Comparison of ENCODE assay signal across 2 cellular contexts in the genomic region with DNA sequence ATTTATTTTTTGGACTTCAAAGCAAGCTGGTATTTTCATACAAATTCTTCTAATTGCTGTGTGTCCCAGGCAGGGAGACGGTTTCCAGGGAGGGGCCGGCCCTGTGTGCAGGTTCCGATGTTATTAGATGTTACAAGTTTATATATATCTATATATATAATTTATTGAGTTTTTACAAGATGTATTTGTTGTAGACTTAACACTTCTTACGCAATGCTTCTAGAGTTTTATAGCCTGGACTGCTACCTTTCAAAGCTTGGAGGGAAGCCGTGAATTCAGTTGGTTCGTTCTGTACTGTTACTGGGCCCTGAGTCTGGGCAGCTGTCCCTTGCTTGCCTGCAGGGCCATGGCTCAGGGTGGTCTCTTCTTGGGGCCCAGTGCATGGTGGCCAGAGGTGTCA.
TF ChIP-seq lines count a peak whose summit lies in the region.

No MANE protein-coding gene starts in this region.

TF ChIP-seq in HCT116, 20 proteins besides CTCF, POLR2A, EP300 and RAD21:
- TF ChIP-seq TCF7L2 (IDR thresholded peaks at IDR 0.05; ENCODE audit: borderline replicate concordance, extremely low read depth, insufficient read depth, insufficient read length) = no peak
- TF ChIP-seq CBX3 (IDR thresholded peaks at IDR 0.05; ENCODE audit: low read depth) = no peak
- no peak for TF ChIP-seq POLR2AphosphoS5 (IDR thresholded peaks at IDR 0.05; ENCODE audit: low read depth, low read length)
- no peak for TF ChIP-seq ZFX (IDR thresholded peaks at IDR 0.05)
- no peak for TF ChIP-seq ZNF274 (IDR thresholded peaks at IDR 0.05; ENCODE audit: low read depth, low read length)
- TF ChIP-seq SRF (IDR thresholded peaks at IDR 0.05; ENCODE audit: low read depth) = no peak
- TF ChIP-seq, protein P1, sequence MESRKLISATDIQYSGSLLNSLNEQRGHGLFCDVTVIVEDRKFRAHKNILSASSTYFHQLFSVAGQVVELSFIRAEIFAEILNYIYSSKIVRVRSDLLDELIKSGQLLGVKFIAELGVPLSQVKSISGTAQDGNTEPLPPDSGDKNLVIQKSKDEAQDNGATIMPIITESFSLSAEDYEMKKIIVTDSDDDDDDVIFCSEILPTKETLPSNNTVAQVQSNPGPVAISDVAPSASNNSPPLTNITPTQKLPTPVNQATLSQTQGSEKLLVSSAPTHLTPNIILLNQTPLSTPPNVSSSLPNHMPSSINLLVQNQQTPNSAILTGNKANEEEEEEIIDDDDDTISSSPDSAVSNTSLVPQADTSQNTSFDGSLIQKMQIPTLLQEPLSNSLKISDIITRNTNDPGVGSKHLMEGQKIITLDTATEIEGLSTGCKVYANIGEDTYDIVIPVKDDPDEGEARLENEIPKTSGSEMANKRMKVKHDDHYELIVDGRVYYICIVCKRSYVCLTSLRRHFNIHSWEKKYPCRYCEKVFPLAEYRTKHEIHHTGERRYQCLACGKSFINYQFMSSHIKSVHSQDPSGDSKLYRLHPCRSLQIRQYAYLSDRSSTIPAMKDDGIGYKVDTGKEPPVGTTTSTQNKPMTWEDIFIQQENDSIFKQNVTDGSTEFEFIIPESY (IDR thresholded peaks at IDR 0.05; ENCODE audit: extremely low read depth, insufficient replicate concordance, low read length) = no peak
- no peak for TF ChIP-seq FOSL1 (IDR thresholded peaks at IDR 0.05; ENCODE audit: low read depth)
- no peak for TF ChIP-seq EZH2 (IDR thresholded peaks at IDR 0.05)
- no peak for TF ChIP-seq ELF1 (IDR thresholded peaks at IDR 0.05; ENCODE audit: borderline replicate concordance, low read depth)
- TF ChIP-seq, protein P2, sequence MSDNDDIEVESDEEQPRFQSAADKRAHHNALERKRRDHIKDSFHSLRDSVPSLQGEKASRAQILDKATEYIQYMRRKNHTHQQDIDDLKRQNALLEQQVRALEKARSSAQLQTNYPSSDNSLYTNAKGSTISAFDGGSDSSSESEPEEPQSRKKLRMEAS (IDR thresholded peaks at IDR 0.05) = no peak
- no peak for TF ChIP-seq SP1 (IDR thresholded peaks at IDR 0.05; ENCODE audit: low read depth)
- TF ChIP-seq, protein P3, sequence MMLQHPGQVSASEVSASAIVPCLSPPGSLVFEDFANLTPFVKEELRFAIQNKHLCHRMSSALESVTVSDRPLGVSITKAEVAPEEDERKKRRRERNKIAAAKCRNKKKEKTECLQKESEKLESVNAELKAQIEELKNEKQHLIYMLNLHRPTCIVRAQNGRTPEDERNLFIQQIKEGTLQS (IDR thresholded peaks at IDR 0.05) = no peak
- TF ChIP-seq SIN3A (IDR thresholded peaks at IDR 0.05; ENCODE audit: low read depth) = no peak
- no peak for TF ChIP-seq CEBPB (IDR thresholded peaks at IDR 0.05; ENCODE audit: low read depth)
- no peak for TF ChIP-seq YY1 (IDR thresholded peaks at IDR 0.05; ENCODE audit: extremely low read depth, insufficient replicate concordance, low read depth, low read length)
- TF ChIP-seq, protein P4, sequence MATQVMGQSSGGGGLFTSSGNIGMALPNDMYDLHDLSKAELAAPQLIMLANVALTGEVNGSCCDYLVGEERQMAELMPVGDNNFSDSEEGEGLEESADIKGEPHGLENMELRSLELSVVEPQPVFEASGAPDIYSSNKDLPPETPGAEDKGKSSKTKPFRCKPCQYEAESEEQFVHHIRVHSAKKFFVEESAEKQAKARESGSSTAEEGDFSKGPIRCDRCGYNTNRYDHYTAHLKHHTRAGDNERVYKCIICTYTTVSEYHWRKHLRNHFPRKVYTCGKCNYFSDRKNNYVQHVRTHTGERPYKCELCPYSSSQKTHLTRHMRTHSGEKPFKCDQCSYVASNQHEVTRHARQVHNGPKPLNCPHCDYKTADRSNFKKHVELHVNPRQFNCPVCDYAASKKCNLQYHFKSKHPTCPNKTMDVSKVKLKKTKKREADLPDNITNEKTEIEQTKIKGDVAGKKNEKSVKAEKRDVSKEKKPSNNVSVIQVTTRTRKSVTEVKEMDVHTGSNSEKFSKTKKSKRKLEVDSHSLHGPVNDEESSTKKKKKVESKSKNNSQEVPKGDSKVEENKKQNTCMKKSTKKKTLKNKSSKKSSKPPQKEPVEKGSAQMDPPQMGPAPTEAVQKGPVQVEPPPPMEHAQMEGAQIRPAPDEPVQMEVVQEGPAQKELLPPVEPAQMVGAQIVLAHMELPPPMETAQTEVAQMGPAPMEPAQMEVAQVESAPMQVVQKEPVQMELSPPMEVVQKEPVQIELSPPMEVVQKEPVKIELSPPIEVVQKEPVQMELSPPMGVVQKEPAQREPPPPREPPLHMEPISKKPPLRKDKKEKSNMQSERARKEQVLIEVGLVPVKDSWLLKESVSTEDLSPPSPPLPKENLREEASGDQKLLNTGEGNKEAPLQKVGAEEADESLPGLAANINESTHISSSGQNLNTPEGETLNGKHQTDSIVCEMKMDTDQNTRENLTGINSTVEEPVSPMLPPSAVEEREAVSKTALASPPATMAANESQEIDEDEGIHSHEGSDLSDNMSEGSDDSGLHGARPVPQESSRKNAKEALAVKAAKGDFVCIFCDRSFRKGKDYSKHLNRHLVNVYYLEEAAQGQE (IDR thresholded peaks at IDR 0.05; ENCODE audit: low read depth) = no peak
- TF ChIP-seq EGR1 (IDR thresholded peaks at IDR 0.05; ENCODE audit: low read depth) = no peak
- no peak for TF ChIP-seq JUND (IDR thresholded peaks at IDR 0.05)
- TF ChIP-seq EZH2phosphoT487 (IDR thresholded peaks at IDR 0.05; ENCODE audit: borderline replicate concordance) = no peak
TF ChIP-seq in HCT116: peak in this region for 0.

TF ChIP-seq in HepG2, 621 proteins besides CTCF, POLR2A, EP300 and RAD21:
- TF ChIP-seq, protein P5, sequence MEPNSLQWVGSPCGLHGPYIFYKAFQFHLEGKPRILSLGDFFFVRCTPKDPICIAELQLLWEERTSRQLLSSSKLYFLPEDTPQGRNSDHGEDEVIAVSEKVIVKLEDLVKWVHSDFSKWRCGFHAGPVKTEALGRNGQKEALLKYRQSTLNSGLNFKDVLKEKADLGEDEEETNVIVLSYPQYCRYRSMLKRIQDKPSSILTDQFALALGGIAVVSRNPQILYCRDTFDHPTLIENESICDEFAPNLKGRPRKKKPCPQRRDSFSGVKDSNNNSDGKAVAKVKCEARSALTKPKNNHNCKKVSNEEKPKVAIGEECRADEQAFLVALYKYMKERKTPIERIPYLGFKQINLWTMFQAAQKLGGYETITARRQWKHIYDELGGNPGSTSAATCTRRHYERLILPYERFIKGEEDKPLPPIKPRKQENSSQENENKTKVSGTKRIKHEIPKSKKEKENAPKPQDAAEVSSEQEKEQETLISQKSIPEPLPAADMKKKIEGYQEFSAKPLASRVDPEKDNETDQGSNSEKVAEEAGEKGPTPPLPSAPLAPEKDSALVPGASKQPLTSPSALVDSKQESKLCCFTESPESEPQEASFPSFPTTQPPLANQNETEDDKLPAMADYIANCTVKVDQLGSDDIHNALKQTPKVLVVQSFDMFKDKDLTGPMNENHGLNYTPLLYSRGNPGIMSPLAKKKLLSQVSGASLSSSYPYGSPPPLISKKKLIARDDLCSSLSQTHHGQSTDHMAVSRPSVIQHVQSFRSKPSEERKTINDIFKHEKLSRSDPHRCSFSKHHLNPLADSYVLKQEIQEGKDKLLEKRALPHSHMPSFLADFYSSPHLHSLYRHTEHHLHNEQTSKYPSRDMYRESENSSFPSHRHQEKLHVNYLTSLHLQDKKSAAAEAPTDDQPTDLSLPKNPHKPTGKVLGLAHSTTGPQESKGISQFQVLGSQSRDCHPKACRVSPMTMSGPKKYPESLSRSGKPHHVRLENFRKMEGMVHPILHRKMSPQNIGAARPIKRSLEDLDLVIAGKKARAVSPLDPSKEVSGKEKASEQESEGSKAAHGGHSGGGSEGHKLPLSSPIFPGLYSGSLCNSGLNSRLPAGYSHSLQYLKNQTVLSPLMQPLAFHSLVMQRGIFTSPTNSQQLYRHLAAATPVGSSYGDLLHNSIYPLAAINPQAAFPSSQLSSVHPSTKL (CRISPR knock-in tag; IDR thresholded peaks at IDR 0.05) = no peak
- TF ChIP-seq TEAD3 (CRISPR knock-in tag; optimal IDR thresholded peaks at IDR 0.05; ENCODE audit: borderline replicate concordance) (no peak), ZNF724P (CRISPR knock-in tag; IDR thresholded peaks at IDR 0.05; ENCODE audit: borderline replicate concordance) (no peak), ZBTB20 (CRISPR knock-in tag; IDR thresholded peaks at IDR 0.05; ENCODE audit: borderline replicate concordance, low read depth) (no peak), FOSL1 (CRISPR knock-in tag; IDR thresholded peaks at IDR 0.05; ENCODE audit: borderline replicate concordance) (no peak), SSRP1 (CRISPR knock-in tag; IDR thresholded peaks at IDR 0.05) (no peak), CEBPB (IDR thresholded peaks at IDR 0.05; ENCODE audit: borderline replicate concordance, low read depth, low read length) (peak; percentile 81), ZNF12 (CRISPR knock-in tag; IDR thresholded peaks at IDR 0.05) (no peak), SUZ12 (IDR thresholded peaks at IDR 0.05; ENCODE audit: low read depth, low read length) (no peak), ZFP90 (CRISPR knock-in tag; IDR thresholded peaks at IDR 0.05; ENCODE audit: borderline replicate concordance) (no peak), CEBPG (CRISPR knock-in tag; IDR thresholded peaks at IDR 0.05) (0 out of 2 replicates have a peak, but pooled peaks have one; percentile 16), ZFY (CRISPR knock-in tag; IDR thresholded peaks at IDR 0.05) (no peak), PRPF4 (IDR thresholded peaks at IDR 0.05; ENCODE audit: low read depth, low read length, poor library complexity, severe bottlenecking) (no peak)
- TF ChIP-seq, protein P6, sequence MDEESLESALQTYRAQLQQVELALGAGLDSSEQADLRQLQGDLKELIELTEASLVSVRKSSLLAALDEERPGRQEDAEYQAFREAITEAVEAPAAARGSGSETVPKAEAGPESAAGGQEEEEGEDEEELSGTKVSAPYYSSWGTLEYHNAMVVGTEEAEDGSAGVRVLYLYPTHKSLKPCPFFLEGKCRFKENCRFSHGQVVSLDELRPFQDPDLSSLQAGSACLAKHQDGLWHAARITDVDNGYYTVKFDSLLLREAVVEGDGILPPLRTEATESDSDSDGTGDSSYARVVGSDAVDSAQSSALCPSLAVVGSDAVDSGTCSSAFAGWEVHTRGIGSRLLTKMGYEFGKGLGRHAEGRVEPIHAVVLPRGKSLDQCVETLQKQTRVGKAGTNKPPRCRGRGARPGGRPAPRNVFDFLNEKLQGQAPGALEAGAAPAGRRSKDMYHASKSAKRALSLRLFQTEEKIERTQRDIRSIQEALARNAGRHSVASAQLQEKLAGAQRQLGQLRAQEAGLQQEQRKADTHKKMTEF (CRISPR knock-in tag; IDR thresholded peaks at IDR 0.05) = no peak
- TF ChIP-seq, protein P7, sequence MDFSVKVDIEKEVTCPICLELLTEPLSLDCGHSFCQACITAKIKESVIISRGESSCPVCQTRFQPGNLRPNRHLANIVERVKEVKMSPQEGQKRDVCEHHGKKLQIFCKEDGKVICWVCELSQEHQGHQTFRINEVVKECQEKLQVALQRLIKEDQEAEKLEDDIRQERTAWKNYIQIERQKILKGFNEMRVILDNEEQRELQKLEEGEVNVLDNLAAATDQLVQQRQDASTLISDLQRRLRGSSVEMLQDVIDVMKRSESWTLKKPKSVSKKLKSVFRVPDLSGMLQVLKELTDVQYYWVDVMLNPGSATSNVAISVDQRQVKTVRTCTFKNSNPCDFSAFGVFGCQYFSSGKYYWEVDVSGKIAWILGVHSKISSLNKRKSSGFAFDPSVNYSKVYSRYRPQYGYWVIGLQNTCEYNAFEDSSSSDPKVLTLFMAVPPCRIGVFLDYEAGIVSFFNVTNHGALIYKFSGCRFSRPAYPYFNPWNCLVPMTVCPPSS (IDR thresholded peaks at IDR 0.05) = no peak
- TF ChIP-seq, protein P8, sequence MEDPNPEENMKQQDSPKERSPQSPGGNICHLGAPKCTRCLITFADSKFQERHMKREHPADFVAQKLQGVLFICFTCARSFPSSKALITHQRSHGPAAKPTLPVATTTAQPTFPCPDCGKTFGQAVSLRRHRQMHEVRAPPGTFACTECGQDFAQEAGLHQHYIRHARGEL (CRISPR knock-in tag; IDR thresholded peaks at IDR 0.05) = no peak
- TF ChIP-seq, protein P1 (CRISPR knock-in tag; IDR thresholded peaks at IDR 0.05) = no peak
- TF ChIP-seq, protein P9, sequence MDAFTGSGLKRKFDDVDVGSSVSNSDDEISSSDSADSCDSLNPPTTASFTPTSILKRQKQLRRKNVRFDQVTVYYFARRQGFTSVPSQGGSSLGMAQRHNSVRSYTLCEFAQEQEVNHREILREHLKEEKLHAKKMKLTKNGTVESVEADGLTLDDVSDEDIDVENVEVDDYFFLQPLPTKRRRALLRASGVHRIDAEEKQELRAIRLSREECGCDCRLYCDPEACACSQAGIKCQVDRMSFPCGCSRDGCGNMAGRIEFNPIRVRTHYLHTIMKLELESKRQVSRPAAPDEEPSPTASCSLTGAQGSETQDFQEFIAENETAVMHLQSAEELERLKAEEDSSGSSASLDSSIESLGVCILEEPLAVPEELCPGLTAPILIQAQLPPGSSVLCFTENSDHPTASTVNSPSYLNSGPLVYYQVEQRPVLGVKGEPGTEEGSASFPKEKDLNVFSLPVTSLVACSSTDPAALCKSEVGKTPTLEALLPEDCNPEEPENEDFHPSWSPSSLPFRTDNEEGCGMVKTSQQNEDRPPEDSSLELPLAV (CRISPR knock-in tag; conservative IDR thresholded peaks at IDR 0.05; ENCODE audit: low read depth) = no peak
